9 cellular contexts compared by ENCODE assay signal in genomic region chr22:25019427-25020184, GRCh38.
"Had no signal": no experiment of that assay in that cellular context is flagged by ENCODE, and none has a peak within 500 bp of the region (broad histone marks: within the 10 kb centered on the region; RNA-seq: fewer than 3 reads in every experiment).

No MANE protein-coding gene starts in this region.

- H2AFZ ChIP-seq: GM23248 had no signal

- H3K4me3 Mint-ChIP-seq: H9, HFFc6 had no signal

- H3K27ac Mint-ChIP-seq: HFFc6 had no signal

- H3K9ac ChIP-seq: GM23248 had no signal

- H3K4me3 ChIP-seq: GM23248, K562 had no signal

- H3K27ac ChIP-seq: GM23248, HL-60 had no signal

- DNase-seq: GM23248, H9, HCEC 1CT, HFFc6, IMR-90 had no signal

- FAIRE-seq: H1, H54, K562 had no signal

- ATAC-seq: K562 had no signal
